1 cellular context compared by ENCODE assay signal in the genomic region with DNA sequence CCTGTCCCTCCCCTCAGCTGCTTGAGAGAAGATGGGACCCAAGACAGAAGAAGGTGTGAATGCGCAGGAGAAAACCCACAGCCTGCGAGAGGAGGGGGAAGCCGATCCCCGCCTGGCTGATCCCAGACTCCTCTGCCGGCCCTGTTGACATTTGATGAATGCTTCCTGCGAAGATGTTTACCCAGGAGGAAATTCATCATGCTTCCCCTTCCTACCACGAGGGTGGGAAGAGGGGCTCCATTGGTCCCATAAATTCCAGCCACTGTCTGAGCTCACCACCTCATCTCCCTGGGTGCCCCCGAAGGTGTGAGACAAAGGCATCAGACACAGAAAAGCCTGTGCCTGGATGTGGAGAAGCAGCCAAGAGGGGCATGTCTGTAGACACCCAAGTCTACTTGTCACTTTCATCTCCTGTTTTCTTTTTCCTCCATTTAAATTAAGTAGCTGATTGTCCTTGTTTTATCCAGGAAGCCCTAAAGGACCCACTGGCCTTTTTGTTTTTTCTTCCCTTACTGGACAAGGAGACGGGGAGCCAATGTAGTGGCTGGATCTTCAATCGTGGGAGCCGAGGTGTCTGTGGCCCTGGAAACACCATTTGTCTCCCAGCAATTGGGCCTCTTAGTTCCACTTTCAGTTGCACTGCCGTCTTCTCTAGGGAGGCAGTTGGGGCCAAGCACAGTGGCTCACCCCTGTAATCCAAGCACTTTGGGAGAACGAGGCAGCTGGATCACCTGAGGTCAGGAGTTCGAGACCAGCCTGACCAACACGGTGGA.
TF ChIP-seq lines count a peak whose summit lies in the region.

No MANE protein-coding gene starts in this region.

TF ChIP-seq in HepG2, 621 proteins besides CTCF, POLR2A, EP300 and RAD21 (continued from another document):
- no peak for TF ChIP-seq TEAD2 (CRISPR knock-in tag; IDR thresholded peaks at IDR 0.05)
- TF ChIP-seq, protein P1, sequence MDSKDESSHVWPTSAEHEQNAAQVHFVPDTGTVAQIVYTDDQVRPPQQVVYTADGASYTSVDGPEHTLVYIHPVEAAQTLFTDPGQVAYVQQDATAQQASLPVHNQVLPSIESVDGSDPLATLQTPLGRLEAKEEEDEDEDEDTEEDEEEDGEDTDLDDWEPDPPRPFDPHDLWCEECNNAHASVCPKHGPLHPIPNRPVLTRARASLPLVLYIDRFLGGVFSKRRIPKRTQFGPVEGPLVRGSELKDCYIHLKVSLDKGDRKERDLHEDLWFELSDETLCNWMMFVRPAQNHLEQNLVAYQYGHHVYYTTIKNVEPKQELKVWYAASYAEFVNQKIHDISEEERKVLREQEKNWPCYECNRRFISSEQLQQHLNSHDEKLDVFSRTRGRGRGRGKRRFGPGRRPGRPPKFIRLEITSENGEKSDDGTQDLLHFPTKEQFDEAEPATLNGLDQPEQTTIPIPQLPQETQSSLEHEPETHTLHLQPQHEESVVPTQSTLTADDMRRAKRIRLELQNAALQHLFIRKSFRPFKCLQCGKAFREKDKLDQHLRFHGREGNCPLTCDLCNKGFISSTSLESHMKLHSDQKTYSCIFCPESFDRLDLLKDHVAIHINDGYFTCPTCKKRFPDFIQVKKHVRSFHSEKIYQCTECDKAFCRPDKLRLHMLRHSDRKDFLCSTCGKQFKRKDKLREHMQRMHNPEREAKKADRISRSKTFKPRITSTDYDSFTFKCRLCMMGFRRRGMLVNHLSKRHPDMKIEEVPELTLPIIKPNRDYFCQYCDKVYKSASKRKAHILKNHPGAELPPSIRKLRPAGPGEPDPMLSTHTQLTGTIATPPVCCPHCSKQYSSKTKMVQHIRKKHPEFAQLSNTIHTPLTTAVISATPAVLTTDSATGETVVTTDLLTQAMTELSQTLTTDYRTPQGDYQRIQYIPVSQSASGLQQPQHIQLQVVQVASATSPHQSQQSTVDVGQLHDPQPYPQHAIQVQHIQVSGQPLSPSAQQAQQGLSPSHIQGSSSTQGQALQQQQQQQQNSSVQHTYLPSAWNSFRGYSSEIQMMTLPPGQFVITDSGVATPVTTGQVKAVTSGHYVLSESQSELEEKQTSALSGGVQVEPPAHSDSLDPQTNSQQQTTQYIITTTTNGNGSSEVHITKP (CRISPR knock-in tag; IDR thresholded peaks at IDR 0.05; ENCODE audit: low read depth), result no peak
- TF ChIP-seq FOXK2 (IDR thresholded peaks at IDR 0.05), result no peak
- TF ChIP-seq ZNF629 (CRISPR knock-in tag; conservative IDR thresholded peaks at IDR 0.05), result no peak
- TF ChIP-seq, protein P2, sequence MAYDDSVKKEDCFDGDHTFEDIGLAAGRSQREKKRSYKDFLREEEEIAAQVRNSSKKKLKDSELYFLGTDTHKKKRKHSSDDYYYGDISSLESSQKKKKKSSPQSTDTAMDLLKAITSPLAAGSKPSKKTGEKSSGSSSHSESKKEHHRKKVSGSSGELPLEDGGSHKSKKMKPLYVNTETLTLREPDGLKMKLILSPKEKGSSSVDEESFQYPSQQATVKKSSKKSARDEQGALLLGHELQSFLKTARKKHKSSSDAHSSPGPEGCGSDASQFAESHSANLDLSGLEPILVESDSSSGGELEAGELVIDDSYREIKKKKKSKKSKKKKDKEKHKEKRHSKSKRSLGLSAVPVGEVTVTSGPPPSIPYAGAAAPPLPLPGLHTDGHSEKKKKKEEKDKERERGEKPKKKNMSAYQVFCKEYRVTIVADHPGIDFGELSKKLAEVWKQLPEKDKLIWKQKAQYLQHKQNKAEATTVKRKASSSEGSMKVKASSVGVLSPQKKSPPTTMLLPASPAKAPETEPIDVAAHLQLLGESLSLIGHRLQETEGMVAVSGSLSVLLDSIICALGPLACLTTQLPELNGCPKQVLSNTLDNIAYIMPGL (CRISPR knock-in tag; IDR thresholded peaks at IDR 0.05; ENCODE audit: borderline replicate concordance in 1 of 2, low read depth in 1 of 2), result no peak
- no peak for TF ChIP-seq CHD4 (IDR thresholded peaks at IDR 0.05; ENCODE audit: borderline replicate concordance, low read length)
- TF ChIP-seq, protein P3, sequence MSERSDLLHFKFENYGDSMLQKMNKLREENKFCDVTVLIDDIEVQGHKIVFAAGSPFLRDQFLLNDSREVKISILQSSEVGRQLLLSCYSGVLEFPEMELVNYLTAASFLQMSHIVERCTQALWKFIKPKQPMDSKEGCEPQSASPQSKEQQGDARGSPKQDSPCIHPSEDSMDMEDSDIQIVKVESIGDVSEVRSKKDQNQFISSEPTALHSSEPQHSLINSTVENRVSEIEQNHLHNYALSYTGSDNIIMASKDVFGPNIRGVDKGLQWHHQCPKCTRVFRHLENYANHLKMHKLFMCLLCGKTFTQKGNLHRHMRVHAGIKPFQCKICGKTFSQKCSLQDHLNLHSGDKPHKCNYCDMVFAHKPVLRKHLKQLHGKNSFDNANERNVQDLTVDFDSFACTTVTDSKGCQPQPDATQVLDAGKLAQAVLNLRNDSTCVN (CRISPR knock-in tag; IDR thresholded peaks at IDR 0.05; ENCODE audit: borderline replicate concordance), result no peak
TF ChIP-seq in HepG2: peak in this region for 0.
